Comparison of ENCODE assay signal across 9 cellular contexts in genomic region chr10:99395750-99396445, GRCh38. TPM values are rescaled to one million over a fixed set of nuclear protein-coding genes. Genes with fewer than 3 reads are reported as not detected.
A peak's percentile ranks its signal among the peaks of the same experiment; 100 is the strongest.
DNase-seq lines count a peak whose midpoint lies in the region; ATAC-seq and TF ChIP-seq lines count a peak whose summit lies in the region.
"Had no signal": no experiment of that assay in that cellular context is flagged by ENCODE, and none has a peak within 500 bp of the region (broad histone marks: within the 10 kb centered on the region; RNA-seq: fewer than 3 reads in every experiment).

No MANE protein-coding gene starts in this region.

- ATAC-seq in GM21528 (IDR thresholded peaks at IDR 0.05; ENCODE audit: low FRiP score, unreplicated experiment) (no peak), HG03175 (IDR thresholded peaks at IDR 0.05; ENCODE audit: unreplicated experiment) (no peak)

- H3K4me3 ChIP-seq in AG09309 (ENCODE audit: control insufficient read depth, low read depth, low read length), result no peak overlapping the region
- no peak overlapping the region for H3K4me3 ChIP-seq in colonic mucosa

- H3K27ac ChIP-seq in VCaP, result peak overlapping the region; percentile 78
- H3K27ac ChIP-seq in colonic mucosa, result no peak overlapping the region

- peaks cover 6% of the 10 kb centered on the region for H3K36me3 ChIP-seq in colonic mucosa

- no peaks in the 10 kb centered on the region for H3K27me3 ChIP-seq in colonic mucosa

- intact Hi-C loops in colonic mucosa (cut with DNase I), result no loop called here

- TF ChIP-seq CTCF in AG09309 (IDR thresholded peaks at IDR 0.05; ENCODE audit: control insufficient read depth, insufficient read depth, low read depth, low read length, missing control alignments) (no peak), VCaP (conservative IDR thresholded peaks at IDR 0.05) (no peak), colonic mucosa (IDR thresholded peaks at IDR 0.05) (no peak)

- no peaks in the 10 kb centered on the region for H3K9me3 ChIP-seq in colonic mucosa

- no peak overlapping the region for H3K9ac ChIP-seq in colonic mucosa (ENCODE audit: low read depth in 2 of 2, low read length in 2 of 2)

- H3K4me1 ChIP-seq in colonic mucosa, result no peaks in the 10 kb centered on the region

- DNase-seq in AG09309 (ENCODE audit: low read depth) (peak; percentile 52), HK-2 (ENCODE audit: unreplicated experiment) (peak; percentile 85), kidney glomerular epithelial cell (lab: John Stamatoyannopoulos, UW) (peak; percentile 100), colonic mucosa (no peak)
- no peak for DNase-seq in activated CD4-positive, alpha-beta T cell treated with anti-CD3 and anti-CD28 coated beads for 1 hour
- DNase-seq: NCI-H526 treated with DMSO at 0.1 percent for 48 hours had no signal

RNA-seq across cellular contexts. Expression of gene GOT1, which starts 34.5 kb away (rescaled TPM):
- total RNA-seq in colonic mucosa, result 100 to 1,000 TPM in 1 of 2 donors, 10 to 100 TPM in 1; 96.7 to 135 TPM

Comparison
In these comparisons a context has a peak if more than half of its experiments do, and no peak if none do; other contexts are left out.
1. DNase-seq: peak in AG09309 (single experiment), HK-2 (single experiment) and kidney glomerular epithelial cell (single experiment); none in colonic mucosa (single experiment) and activated CD4-positive, alpha-beta T cell treated with anti-CD3 and anti-CD28 coated beads for 1 hour (single experiment).